Comparison of ENCODE assay signal across 1 cellular context in the genomic region with DNA sequence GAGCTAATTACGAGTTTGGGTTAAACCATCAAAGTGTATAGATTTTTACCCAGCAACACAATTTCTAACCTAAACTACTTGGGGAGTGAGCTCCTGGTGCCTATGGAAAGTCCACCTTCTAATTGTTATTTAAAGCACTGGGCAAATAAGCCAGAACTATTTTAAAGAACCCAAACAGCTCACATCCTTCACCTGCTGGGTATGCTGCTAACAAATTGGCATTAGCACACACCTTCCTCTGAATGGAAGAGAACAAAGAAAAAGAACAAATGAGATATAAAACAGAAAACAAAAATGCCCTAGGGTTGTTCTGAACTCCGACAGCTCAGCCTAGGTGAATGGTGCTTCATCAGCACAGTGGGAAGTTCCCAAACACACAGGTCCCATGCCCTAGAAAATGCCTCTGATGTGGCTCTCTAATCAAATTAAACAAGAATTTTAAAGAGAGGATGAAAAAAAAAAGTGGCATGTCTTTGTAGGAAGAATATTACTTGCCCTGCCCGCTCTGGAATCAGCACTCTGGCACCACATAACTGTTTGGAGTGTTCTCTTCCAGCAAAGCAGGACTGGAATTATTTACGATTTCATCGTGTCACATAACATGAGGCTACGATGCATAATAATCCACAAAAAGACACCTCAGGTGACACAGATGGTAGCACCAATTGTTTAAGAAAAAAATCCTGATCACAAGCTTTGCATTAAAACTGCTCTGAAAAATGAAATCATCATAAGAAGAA.
TF ChIP-seq lines count a peak whose summit lies in the region.

No MANE protein-coding gene starts in this region.

TF ChIP-seq in H1, 55 proteins besides CTCF, POLR2A, EP300 and RAD21 (continued from another document):
- TF ChIP-seq TBP (IDR thresholded peaks at IDR 0.05; ENCODE audit: low read depth, low read length): no peak
- no peak for TF ChIP-seq SIRT6 (IDR thresholded peaks at IDR 0.05; ENCODE audit: low read length)
- no peak for TF ChIP-seq HDAC6 (IDR thresholded peaks at IDR 0.05; ENCODE audit: low read depth, low read length)
- TF ChIP-seq TCF12 (IDR thresholded peaks at IDR 0.05; ENCODE audit: low read depth, low read length): no peak
- no peak for TF ChIP-seq NRF1 (IDR thresholded peaks at IDR 0.05; ENCODE audit: low read depth, low read length)
- no peak for TF ChIP-seq EZH2 (IDR thresholded peaks at IDR 0.05; ENCODE audit: low read depth, low read length, severe bottlenecking)
- TF ChIP-seq PHF8 (conservative IDR thresholded peaks at IDR 0.05; ENCODE audit: low read depth, low read length): no peak
- no peak for TF ChIP-seq CEBPB (IDR thresholded peaks at IDR 0.05; ENCODE audit: low read depth, low read length)
- no peak for TF ChIP-seq POU5F1 (IDR thresholded peaks at IDR 0.05; ENCODE audit: low read depth, low read length)
- no peak for TF ChIP-seq EGR1 (IDR thresholded peaks at IDR 0.05; ENCODE audit: borderline replicate concordance, low read depth, low read length)
- TF ChIP-seq SRF (IDR thresholded peaks at IDR 0.05; ENCODE audit: low read depth, low read length): no peak
- no peak for TF ChIP-seq ASH2L (IDR thresholded peaks at IDR 0.05; ENCODE audit: low read length)
- TF ChIP-seq, protein P1, sequence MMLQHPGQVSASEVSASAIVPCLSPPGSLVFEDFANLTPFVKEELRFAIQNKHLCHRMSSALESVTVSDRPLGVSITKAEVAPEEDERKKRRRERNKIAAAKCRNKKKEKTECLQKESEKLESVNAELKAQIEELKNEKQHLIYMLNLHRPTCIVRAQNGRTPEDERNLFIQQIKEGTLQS (IDR thresholded peaks at IDR 0.05; ENCODE audit: insufficient read depth, low read depth, low read length): no peak
- TF ChIP-seq BRCA1 (IDR thresholded peaks at IDR 0.05; ENCODE audit: low read depth, low read length): no peak
- no peak for TF ChIP-seq JUND (IDR thresholded peaks at IDR 0.05; ENCODE audit: low read length)
- TF ChIP-seq GTF2F1 (IDR thresholded peaks at IDR 0.05; ENCODE audit: borderline replicate concordance, low read depth, low read length): no peak
- TF ChIP-seq SUZ12 (IDR thresholded peaks at IDR 0.05; ENCODE audit: low read length): no peak
- TF ChIP-seq CHD2 (IDR thresholded peaks at IDR 0.05; ENCODE audit: low read length): no peak
